ENCODE assay signal across 8 cellular contexts in genomic region chr7:13850185-13850752, GRCh38.
A peak's percentile ranks its signal among the peaks of the same experiment; 100 is the strongest.
DNase-seq lines count a peak whose midpoint lies in the region; ATAC-seq and TF ChIP-seq lines count a peak whose summit lies in the region.

No MANE protein-coding gene starts in this region.

- intact Hi-C loops in esophagus muscularis mucosa (cut with DNase I): no loop called here

- H3K36me3 ChIP-seq in esophagus muscularis mucosa: no peaks in the 10 kb centered on the region

- peak; percentile 34 for DNase-seq in NK-92 treated with Interleukin-12 subunit alpha and Interleukin-12 subunit beta, amount 100 ng/mL, for 24 hours (lab: John Stamatoyannopoulos, UW)
- DNase-seq in NK-92 (lab: John Stamatoyannopoulos, UW; ENCODE audit: unreplicated experiment) (no peak), NCI-H2171 treated with DMSO at 0.1 percent for 48 hours (lab: John Stamatoyannopoulos, UW) (peak; percentile 43), fibroblast of gingiva (ENCODE audit: low read depth) (peak; percentile 99), esophagus muscularis mucosa (ENCODE audit: extremely low spot score) (no peak)
- peak; percentile 20 to 34 for DNase-seq in activated CD4-positive, alpha-beta T cell treated with anti-CD3 and anti-CD28 coated beads, Interleukin-2, amount 50 U/mL, for 4 hours
- DNase-seq in stimulated activated CD4-positive, alpha-beta T cell treated with anti-CD3 and anti-CD28 coated beads, Interleukin-2, amount 100 ng/mL, for 4 hours (ENCODE audit: low read depth): peak; percentile 13

- no peak for TF ChIP-seq EP300 in esophagus muscularis mucosa (IDR thresholded peaks at IDR 0.05)

- no peak overlapping the region for H3K27ac ChIP-seq in esophagus muscularis mucosa (replicated peaks in 1 of 4)

- H3K4me1 ChIP-seq in esophagus muscularis mucosa: peaks cover 0 to 30% (median 25%) of the 10 kb centered on the region in 4 donors

- WGBS in esophagus muscularis mucosa: 21% methylated on average over 2 of the region's 2 CpGs

- peak; percentile 95 for ATAC-seq in HG02970 (IDR thresholded peaks at IDR 0.05; ENCODE audit: low FRiP score, unreplicated experiment)

- no peak for TF ChIP-seq POLR2A in esophagus muscularis mucosa (IDR thresholded peaks at IDR 0.05; ENCODE audit: low read depth)

- TF ChIP-seq CTCF in esophagus muscularis mucosa (IDR thresholded peaks at IDR 0.05): no peak

- no peak overlapping the region for H3K4me3 ChIP-seq in esophagus muscularis mucosa

- H3K27me3 ChIP-seq in esophagus muscularis mucosa: no peaks in the 10 kb centered on the region

- no peaks in the 10 kb centered on the region for H3K9me3 ChIP-seq in esophagus muscularis mucosa

Comparison
In these comparisons a context has a peak if more than half of its experiments do, and no peak if none do; other contexts are left out.
1. DNase-seq: peak in NK-92 treated with Interleukin-12 subunit alpha and Interleukin-12 subunit beta, amount 100 ng/mL, for 24 hours (single experiment), NCI-H2171 treated with DMSO at 0.1 percent for 48 hours (single experiment), activated CD4-positive, alpha-beta T cell treated with anti-CD3 and anti-CD28 coated beads, Interleukin-2, amount 50 U/mL, for 4 hours (2 of 2), fibroblast of gingiva (single experiment) and stimulated activated CD4-positive, alpha-beta T cell treated with anti-CD3 and anti-CD28 coated beads, Interleukin-2, amount 100 ng/mL, for 4 hours (single experiment); none in NK-92 (single experiment) and esophagus muscularis mucosa (single experiment).